ENCODE assay signal across 10 cellular contexts in the genomic region with DNA sequence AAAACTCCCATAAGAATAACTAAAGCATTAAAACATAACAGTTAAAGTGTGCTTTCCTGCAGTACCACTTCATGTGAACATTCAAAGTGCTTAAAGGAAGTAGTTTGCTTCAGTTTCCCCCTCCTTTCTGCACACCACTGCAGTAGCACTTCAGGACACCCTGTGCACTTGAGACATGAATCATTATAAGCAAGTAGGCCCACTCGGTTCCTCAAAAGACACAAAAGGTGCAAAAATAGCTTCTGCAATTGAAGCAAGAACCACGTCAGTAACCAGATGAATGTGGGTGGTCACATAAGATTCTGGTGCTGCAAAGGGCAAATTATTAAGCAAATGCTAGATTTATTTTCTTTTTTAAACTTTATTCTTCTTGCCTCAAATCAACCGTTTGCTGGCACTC.
DNase-seq lines count a peak whose midpoint lies in the region; ATAC-seq and TF ChIP-seq lines count a peak whose summit lies in the region.
"Had no signal": no experiment of that assay in that cellular context is flagged by ENCODE, and none has a peak within 500 bp of the region (broad histone marks: within the 10 kb centered on the region; RNA-seq: fewer than 3 reads in every experiment).

No MANE protein-coding gene starts in this region.

- H3K4me1 Mint-ChIP-seq in activated naive CD4-positive, alpha-beta T cell treated with anti-CD3 and anti-CD28 coated beads for 36 hours (ENCODE audit: low read depth), result peaks cover 71% of the 10 kb centered on the region
- H3K4me1 Mint-ChIP-seq in activated naive CD4-positive, alpha-beta T cell treated with anti-CD3 and anti-CD28 coated beads, Interleukin-2, amount 10 ng/mL, durations not matched to agents 7 days and 5 days, result peaks cover 27% of the 10 kb centered on the region
- peaks cover 87% of the 10 kb centered on the region for H3K4me1 Mint-ChIP-seq in stimulated activated naive CD8-positive, alpha-beta T cell treated with anti-CD3 and anti-CD28 coated beads, Interleukin-15, Interleukin-2, amounts not matched to agents 100 ng/mL and 50 ng/mL, for 24 hours (ENCODE audit: low read depth)

- H3K27ac Mint-ChIP-seq in activated naive CD4-positive, alpha-beta T cell treated with anti-CD3 and anti-CD28 coated beads for 36 hours, result peak overlapping the region; percentile 76
- H3K27ac Mint-ChIP-seq in activated naive CD4-positive, alpha-beta T cell treated with anti-CD3 and anti-CD28 coated beads, Interleukin-2, amount 10 ng/mL, durations not matched to agents 7 days and 5 days, result no peak overlapping the region
- H3K27ac Mint-ChIP-seq in stimulated activated naive CD8-positive, alpha-beta T cell treated with anti-CD3 and anti-CD28 coated beads, Interleukin-15, Interleukin-2, amounts not matched to agents 100 ng/mL and 50 ng/mL, for 24 hours, result peak overlapping the region; percentile 95

- peaks cover 3% of the 10 kb centered on the region; the same call in 1 of the 2 replicates for H3K9me2 ChIP-seq in PC-9 (ENCODE audit: insufficient read depth)

- H3K4me2 ChIP-seq in PC-9, result no peak overlapping the region

- H3K9me3 ChIP-seq in stomach, result no peaks in the 10 kb centered on the region
- no peaks in the 10 kb centered on the region for H3K9me3 ChIP-seq in PC-9 (ENCODE audit: insufficient read depth, low read depth)

- TF ChIP-seq POLR2A in stomach (IDR thresholded peaks at IDR 0.05), result no peak

- TF ChIP-seq CTCF in stomach (IDR thresholded peaks at IDR 0.05), result no peak
- no peak for TF ChIP-seq CTCF in PC-9 (conservative IDR thresholded peaks at IDR 0.05)

- no peaks in the 10 kb centered on the region for H3K4me1 ChIP-seq in stomach
- H3K4me1 ChIP-seq in PC-9 (replicated peaks; ENCODE audit: insufficient read depth), result no peaks in the 10 kb centered on the region

- no peaks in the 10 kb centered on the region for H3K36me3 ChIP-seq in stomach
- H3K36me3 ChIP-seq in PC-9 (ENCODE audit: low read depth), result no peaks in the 10 kb centered on the region

- no peak overlapping the region for H3K4me3 Mint-ChIP-seq in activated naive CD4-positive, alpha-beta T cell treated with anti-CD3 and anti-CD28 coated beads for 36 hours
- H3K4me3 Mint-ChIP-seq in activated naive CD4-positive, alpha-beta T cell treated with anti-CD3 and anti-CD28 coated beads, Interleukin-2, amount 10 ng/mL, durations not matched to agents 7 days and 5 days, result no peak overlapping the region
- H3K4me3 Mint-ChIP-seq in stimulated activated naive CD8-positive, alpha-beta T cell treated with anti-CD3 and anti-CD28 coated beads, Interleukin-15, Interleukin-2, amounts not matched to agents 100 ng/mL and 50 ng/mL, for 24 hours, result peak overlapping the region; percentile 47

- POLR2A ChIA-PET in PC-9 (lab: Charles Lee; ENCODE audit: unreplicated experiment), result no interaction called here

- H3K27ac ChIP-seq in stomach (no peak overlapping the region), PC-9 (no peak overlapping the region)
- H3K27ac ChIP-seq: C4-2B had no signal

- no peaks in the 10 kb centered on the region for H3K27me3 ChIP-seq in stomach
- H3K27me3 ChIP-seq in PC-9 (ENCODE audit: insufficient read depth, low read depth), result no peaks in the 10 kb centered on the region

- no TSS peak for BruUV-seq in PC-9 (replicated peaks; lab: Mats Ljungman, UMichigan)

- WGBS in stomach, 5 donors, result 60 to 81% (median 76%) methylated on average over 3 of the region's 3 CpGs

- intact Hi-C loops in activated naive CD4-positive, alpha-beta T cell treated with anti-CD3 and anti-CD28 coated beads for 36 hours (cut with micrococcal nuclease), result loop anchor here (5.0 kb wide), 1 partner anchor 243 kb away; no protein-coding TSS in a partner anchor
- intact Hi-C loops in stomach (cut with DNase I; ENCODE audit: low total_unique reads) (no loop called here), PC-9 (cut with micrococcal nuclease; ENCODE audit: unreplicated experiment) (no loop called here)

- H4K20me1 ChIP-seq in PC-9 (ENCODE audit: insufficient read depth), result no peaks in the 10 kb centered on the region

- peak; percentile 50 for DNase-seq in activated naive CD4-positive, alpha-beta T cell treated with anti-CD3 and anti-CD28 coated beads for 36 hours
- no peak for DNase-seq in activated naive CD4-positive, alpha-beta T cell treated with anti-CD3 and anti-CD28 coated beads, Interleukin-2, amount 10 ng/mL, durations not matched to agents 7 days and 5 days
- DNase-seq in NOMO-1 treated with dmso at 0.1 percent for 144 hours (lab: John Stamatoyannopoulos, UW; ENCODE audit: unreplicated experiment), result peak; percentile 71
- no peak for DNase-seq in stomach
- no peak for DNase-seq in PC-9
- DNase-seq in stimulated activated CD4-positive, alpha-beta T cell treated with anti-CD3 and anti-CD28 coated beads, Interleukin-2, amount 100 ng/mL, for 24 hours, result no peak
- DNase-seq: NCI-H1105 treated with DMSO at 0.1 percent for 48 hours had no signal

- ATAC-seq in HG02759 (IDR thresholded peaks at IDR 0.05; ENCODE audit: unreplicated experiment), result peak; percentile 99

- H3K36me3 Mint-ChIP-seq in activated naive CD4-positive, alpha-beta T cell treated with anti-CD3 and anti-CD28 coated beads for 36 hours (ENCODE audit: low read depth), result peaks cover 15% of the 10 kb centered on the region
- peaks cover 28% of the 10 kb centered on the region for H3K36me3 Mint-ChIP-seq in activated naive CD4-positive, alpha-beta T cell treated with anti-CD3 and anti-CD28 coated beads, Interleukin-2, amount 10 ng/mL, durations not matched to agents 7 days and 5 days
- peaks cover 56% of the 10 kb centered on the region for H3K36me3 Mint-ChIP-seq in stimulated activated naive CD8-positive, alpha-beta T cell treated with anti-CD3 and anti-CD28 coated beads, Interleukin-15, Interleukin-2, amounts not matched to agents 100 ng/mL and 50 ng/mL, for 24 hours (ENCODE audit: low read depth)

- H3F3A ChIP-seq in PC-9 (ENCODE audit: insufficient read depth, low read depth), result no peaks in the 10 kb centered on the region

- no peaks in the 10 kb centered on the region for H3K27me3 Mint-ChIP-seq in activated naive CD4-positive, alpha-beta T cell treated with anti-CD3 and anti-CD28 coated beads for 36 hours (ENCODE audit: low read depth)
- no peaks in the 10 kb centered on the region for H3K27me3 Mint-ChIP-seq in activated naive CD4-positive, alpha-beta T cell treated with anti-CD3 and anti-CD28 coated beads, Interleukin-2, amount 10 ng/mL, durations not matched to agents 7 days and 5 days
- H3K27me3 Mint-ChIP-seq in stimulated activated naive CD8-positive, alpha-beta T cell treated with anti-CD3 and anti-CD28 coated beads, Interleukin-15, Interleukin-2, amounts not matched to agents 100 ng/mL and 50 ng/mL, for 24 hours, result no peaks in the 10 kb centered on the region

- CTCF ChIA-PET in activated naive CD4-positive, alpha-beta T cell treated with anti-CD3 and anti-CD28 coated beads for 36 hours (lab: Charles Lee), result no interaction called here
- CTCF ChIA-PET in activated naive CD4-positive, alpha-beta T cell treated with anti-CD3 and anti-CD28 coated beads, Interleukin-2, amount 10 ng/mL, durations not matched to agents 7 days and 5 days (lab: Charles Lee), result no interaction called here
- CTCF ChIA-PET in PC-9 (lab: Charles Lee), result no interaction called here

- no peak overlapping the region for H2AFZ ChIP-seq in PC-9

- no peaks in the 10 kb centered on the region for H3K9me3 Mint-ChIP-seq in activated naive CD4-positive, alpha-beta T cell treated with anti-CD3 and anti-CD28 coated beads for 36 hours
- no peaks in the 10 kb centered on the region for H3K9me3 Mint-ChIP-seq in activated naive CD4-positive, alpha-beta T cell treated with anti-CD3 and anti-CD28 coated beads, Interleukin-2, amount 10 ng/mL, durations not matched to agents 7 days and 5 days
- no peaks in the 10 kb centered on the region for H3K9me3 Mint-ChIP-seq in stimulated activated naive CD8-positive, alpha-beta T cell treated with anti-CD3 and anti-CD28 coated beads, Interleukin-15, Interleukin-2, amounts not matched to agents 100 ng/mL and 50 ng/mL, for 24 hours

- H3K4me3 ChIP-seq in stomach (no peak overlapping the region), PC-9 (no peak overlapping the region)

- TF ChIP-seq EP300 in stomach (IDR thresholded peaks at IDR 0.05), result no peak

- no peaks in the 10 kb centered on the region for H3K79me2 ChIP-seq in PC-9 (ENCODE audit: low read depth)

Comparison
In these comparisons a context has a peak if more than half of its experiments do, and no peak if none do; other contexts are left out.
1. DNase-seq: peak in activated naive CD4-positive, alpha-beta T cell treated with anti-CD3 and anti-CD28 coated beads for 36 hours (single experiment) and NOMO-1 treated with dmso at 0.1 percent for 144 hours (single experiment); none in activated naive CD4-positive, alpha-beta T cell treated with anti-CD3 and anti-CD28 coated beads, Interleukin-2, amount 10 ng/mL, durations not matched to agents 7 days and 5 days (single experiment), stomach (single experiment), PC-9 (0 of 2) and stimulated activated CD4-positive, alpha-beta T cell treated with anti-CD3 and anti-CD28 coated beads, Interleukin-2, amount 100 ng/mL, for 24 hours (0 of 2).